In genomic region chr3:187916072-187916471, GRCh38 we compare ENCODE assay signal across 17 cellular contexts.
"Had no signal": no experiment of that assay in that cellular context is flagged by ENCODE, and none has a peak within 500 bp of the region (broad histone marks: within the 10 kb centered on the region; RNA-seq: fewer than 3 reads in every experiment).

No MANE protein-coding gene starts in this region.

- H3K4me3 Mint-ChIP-seq: activated T-helper 17 cell treated with anti-CD3 and anti-CD28 coated beads, Interleukin-2, amount 50 U/mL, for 72 hours; immature natural killer cell; mesothelial cell of epicardium; nephron progenitor cell; stimulated activated naive CD8-positive, alpha-beta T cell treated with anti-CD3 and anti-CD28 coated beads, Interleukin-15, Interleukin-2, amounts not matched to agents 100 ng/mL and 50 ng/mL, for 24 hours; type B pancreatic cell had no signal

- H3K27ac Mint-ChIP-seq: activated T-helper 17 cell treated with anti-CD3 and anti-CD28 coated beads, Interleukin-2, amount 50 U/mL, for 72 hours; nephron progenitor cell; progenitor cell of endocrine pancreas; stimulated activated naive CD8-positive, alpha-beta T cell treated with anti-CD3 and anti-CD28 coated beads, Interleukin-15, Interleukin-2, amounts not matched to agents 100 ng/mL and 50 ng/mL, for 24 hours; type B pancreatic cell had no signal

- ATAC-seq: activated T-helper 17 cell treated with anti-CD3 and anti-CD28 coated beads, Interleukin-2, amount 50 U/mL, for 72 hours; foreskin keratinocyte; right cardiac atrium had no signal

- H3K9me3 Mint-ChIP-seq: activated T-helper 17 cell treated with anti-CD3 and anti-CD28 coated beads, Interleukin-2, amount 50 U/mL, for 72 hours; immature natural killer cell; mesothelial cell of epicardium; nephron progenitor cell; stimulated activated naive CD8-positive, alpha-beta T cell treated with anti-CD3 and anti-CD28 coated beads, Interleukin-15, Interleukin-2, amounts not matched to agents 100 ng/mL and 50 ng/mL, for 24 hours; type B pancreatic cell had no signal

- H3K27me3 Mint-ChIP-seq: stimulated activated naive CD8-positive, alpha-beta T cell treated with anti-CD3 and anti-CD28 coated beads, Interleukin-15, Interleukin-2, amounts not matched to agents 100 ng/mL and 50 ng/mL, for 24 hours; type B pancreatic cell had no signal

- DNase-seq: activated CD4-positive, alpha-beta T cell treated with anti-CD3 and anti-CD28 coated beads, Interleukin-2, amount 50 U/mL, for 1 hour; activated CD4-positive, CD25-positive, alpha-beta regulatory T cell; activated CD8-positive, alpha-beta memory T cell treated with anti-CD3 and anti-CD28 coated beads for 24 hours; activated naive CD4-positive, alpha-beta T cell treated with Interleukin-2 at 50 U/mL for 16 hours; activated T-cell treated with anti-CD3 and anti-CD28 coated beads for 4 hours; aorta; cerebellar nuclear complex; effector CD8-positive, alpha-beta T cell; foreskin keratinocyte; immature natural killer cell; nephron progenitor cell; right cardiac atrium had no signal

- H3K27ac ChIP-seq: foreskin keratinocyte had no signal

- H3K27me3 ChIP-seq: foreskin keratinocyte had no signal

- H3K36me3 Mint-ChIP-seq: mesothelial cell of epicardium, type B pancreatic cell had no signal
